Comparison of ENCODE assay signal across 8 cellular contexts in genomic region chr19:38395381-38396127, GRCh38. TPM values are rescaled to one million over a fixed set of nuclear protein-coding genes. Genes with fewer than 3 reads are reported as not detected.
A peak's percentile ranks its signal among the peaks of the same experiment; 100 is the strongest.
DNase-seq lines count a peak whose midpoint lies in the region; ATAC-seq and TF ChIP-seq lines count a peak whose summit lies in the region.
"Had no signal": no experiment of that assay in that cellular context is flagged by ENCODE, and none has a peak within 500 bp of the region (broad histone marks: within the 10 kb centered on the region; RNA-seq: fewer than 3 reads in every experiment).

No MANE protein-coding gene starts in this region.

- H4K91ac ChIP-seq in trophoblast cell (ENCODE audit: low read depth, low read length) = no peak overlapping the region

- H3K79me2 ChIP-seq in trophoblast cell (ENCODE audit: control insufficient read depth, insufficient read depth, low read length, poor library complexity) = no peaks in the 10 kb centered on the region
- H3K79me2 ChIP-seq in SK-N-SH (ENCODE audit: insufficient read depth) = peaks cover 17% of the 10 kb centered on the region; the same call in 1 of the 2 replicates

- H3K9me3 ChIP-seq in suprapubic skin = no peaks in the 10 kb centered on the region
- H3K9me3 ChIP-seq in trophoblast cell (ENCODE audit: insufficient read depth, low read depth, low read length) = peaks cover 4% of the 10 kb centered on the region
- H3K9me3 ChIP-seq in SK-N-SH = no peaks in the 10 kb centered on the region

- H3K79me1 ChIP-seq in trophoblast cell (ENCODE audit: low read length) = no peaks in the 10 kb centered on the region

- H3K9ac ChIP-seq in trophoblast cell (ENCODE audit: low read length) (no peak overlapping the region), SK-N-SH (no peak overlapping the region)

- H3K4me1 ChIP-seq in suprapubic skin = peaks cover 22% of the 10 kb centered on the region
- H3K4me1 ChIP-seq in trophoblast cell (ENCODE audit: control insufficient read depth in 1 of 2, insufficient read depth in 2 of 2, low read length in 2 of 2) = peaks cover 1 to 5% of the 10 kb centered on the region in 2 experiments
- peaks cover 0 to 6% of the 10 kb centered on the region in 2 experiments; a peak in 2 of 4 replicates for H3K4me1 ChIP-seq in SK-N-SH (ENCODE audit: control insufficient read depth in 1 of 2, insufficient read depth in 2 of 2, low read depth in 1 of 2, low read length in 1 of 2)

- H4K12ac ChIP-seq in trophoblast cell (ENCODE audit: low read depth, low read length) = no peak overlapping the region

- CTCF ChIA-PET in T-cell (lab: Charles Lee) = no interaction called here
- CTCF ChIA-PET in SK-N-SH (lab: Yijun Ruan, JAX) = interaction anchor here (2.9 kb wide), 1 partner anchor 7 kb away, joined by 13 read pairs; the partner anchor contains the start of gene FAM98C

- TF ChIP-seq CTCF in suprapubic skin (IDR thresholded peaks at IDR 0.05) (no peak), SK-N-SH (IDR thresholded peaks at IDR 0.05) (no peak)

- H3K23ac ChIP-seq in trophoblast cell (ENCODE audit: low read length) = no peak overlapping the region

- no peaks in the 10 kb centered on the region for H3K9me2 ChIP-seq in SK-N-SH

- H3K4me3 ChIP-seq in suprapubic skin (peak overlapping the region; percentile 51), trophoblast cell (ENCODE audit: low read depth, low read length) (no peak overlapping the region), SK-N-SH (ENCODE audit: low read depth in 2 of 2, low read length in 1 of 2) (no peak overlapping the region)
- H3K4me3 ChIP-seq: SK-N-MC had no signal

- H3F3A ChIP-seq in SK-N-SH (replicated peaks; ENCODE audit: insufficient read depth) = peaks cover 3% of the 10 kb centered on the region

- no peak for TF ChIP-seq EP300 in suprapubic skin (IDR thresholded peaks at IDR 0.05)
- TF ChIP-seq EP300 in SK-N-SH (IDR thresholded peaks at IDR 0.05; ENCODE audit: borderline replicate concordance in 1 of 2, low read depth in 1 of 2, low read length in 1 of 2) = no peak

- TF ChIP-seq POLR2A in suprapubic skin (IDR thresholded peaks at IDR 0.05) = no peak

- H3K27me3 ChIP-seq in suprapubic skin (peaks cover 44% of the 10 kb centered on the region), trophoblast cell (ENCODE audit: insufficient read depth, low read length) (no peaks in the 10 kb centered on the region), SK-N-SH (ENCODE audit: insufficient read depth) (no peaks in the 10 kb centered on the region)

- 27% methylated on average over 4 of the region's 88 CpGs for WGBS in suprapubic skin
- WGBS in trophoblast cell (ENCODE audit: extremely low coverage, insufficient coverage, insufficient read length) = no CpG with 5 or more reads among the region's 88 CpGs
- 96% methylated on average over 74 of the region's 88 CpGs for WGBS in SK-N-SH (ENCODE audit: low lambda C conversion rate)

- H2AFZ ChIP-seq in trophoblast cell (ENCODE audit: insufficient read depth, low read length, poor library complexity) = no peak overlapping the region
- no peak overlapping the region for H2AFZ ChIP-seq in SK-N-SH (ENCODE audit: low read depth)

- H3K9me3 Mint-ChIP-seq in T-cell = no peaks in the 10 kb centered on the region
- H3K9me3 Mint-ChIP-seq in activated T-helper 1 cell treated with anti-CD3 and anti-CD28 coated beads, Interleukin-12 subunit alpha, Interleukin-12 subunit beta, Interleukin-2, Interleukin-4 antibody, amounts not matched to agents 30 ng/mL and 10 ng/mL and 1 ng/mL, durations not matched to agents 14 hours and 24 hours and 36 hours = no peaks in the 10 kb centered on the region

- H3K18ac ChIP-seq in trophoblast cell (ENCODE audit: low read length) = no peak overlapping the region

- H3K27ac ChIP-seq in suprapubic skin (peak overlapping the region; percentile 65), trophoblast cell (ENCODE audit: low read depth, low read length) (no peak overlapping the region), SK-N-SH (ENCODE audit: low read depth in 2 of 2, low read length in 1 of 2) (no peak overlapping the region)
- H3K27ac ChIP-seq: SK-N-MC had no signal

- DNase-seq in T-cell = peak in 19 of 34 experiments; percentile 13 to 53 (median 35)
- peak; percentile 39 for DNase-seq in activated T-helper 1 cell treated with anti-CD3 and anti-CD28 coated beads, Interleukin-12 subunit alpha, Interleukin-12 subunit beta, Interleukin-2, Interleukin-4 antibody, amounts not matched to agents 30 ng/mL and 10 ng/mL and 1 ng/mL, durations not matched to agents 14 hours and 24 hours and 36 hours (ENCODE audit: low spot score)
- no peak for DNase-seq in left colon
- DNase-seq in suprapubic skin (ENCODE audit: low spot score in 2 of 2) = no peak
- no peak for DNase-seq in trophoblast cell
- DNase-seq in NCI-H2081 (lab: John Stamatoyannopoulos, UW) = no peak
- no peak for DNase-seq in SK-N-SH

- H2BK120ac ChIP-seq in trophoblast cell (ENCODE audit: insufficient read depth, low read length, poor library complexity) = no peak overlapping the region

- H3K4me3 Mint-ChIP-seq in T-cell = peak overlapping the region; percentile 65 to 73 (median 70)
- peak overlapping the region; percentile 83 for H3K4me3 Mint-ChIP-seq in activated T-helper 1 cell treated with anti-CD3 and anti-CD28 coated beads, Interleukin-12 subunit alpha, Interleukin-12 subunit beta, Interleukin-2, Interleukin-4 antibody, amounts not matched to agents 30 ng/mL and 10 ng/mL and 1 ng/mL, durations not matched to agents 14 hours and 24 hours and 36 hours

- H4K8ac ChIP-seq in trophoblast cell (ENCODE audit: low read depth, low read length) = no peak overlapping the region

- ATAC-seq in T-cell (replicated peaks in 1 of 4) (peak; percentile 79 to 92 (median 90)), left colon (peak; percentile 49)

- H2AK5ac ChIP-seq in trophoblast cell (ENCODE audit: low read length) = no peak overlapping the region

- peaks cover 0 to 4% of the 10 kb centered on the region in 2 donors for H3K27me3 Mint-ChIP-seq in T-cell
- peaks cover 15% of the 10 kb centered on the region for H3K27me3 Mint-ChIP-seq in activated T-helper 1 cell treated with anti-CD3 and anti-CD28 coated beads, Interleukin-12 subunit alpha, Interleukin-12 subunit beta, Interleukin-2, Interleukin-4 antibody, amounts not matched to agents 30 ng/mL and 10 ng/mL and 1 ng/mL, durations not matched to agents 14 hours and 24 hours and 36 hours (ENCODE audit: insufficient read depth)

- H3K4me1 Mint-ChIP-seq in T-cell = peaks cover 21 to 31% (median 22%) of the 10 kb centered on the region in 3 donors
- H3K4me1 Mint-ChIP-seq in activated T-helper 1 cell treated with anti-CD3 and anti-CD28 coated beads, Interleukin-12 subunit alpha, Interleukin-12 subunit beta, Interleukin-2, Interleukin-4 antibody, amounts not matched to agents 30 ng/mL and 10 ng/mL and 1 ng/mL, durations not matched to agents 14 hours and 24 hours and 36 hours (ENCODE audit: low read depth) = peaks cover 29% of the 10 kb centered on the region

- intact Hi-C loops in activated T-helper 1 cell treated with anti-CD3 and anti-CD28 coated beads, Interleukin-12 subunit alpha, Interleukin-12 subunit beta, Interleukin-2, Interleukin-4 antibody, amounts not matched to agents 30 ng/mL and 10 ng/mL and 1 ng/mL, durations not matched to agents 14 hours and 24 hours and 36 hours (cut with micrococcal nuclease) = loop anchor here (1.0 kb wide), 2 partner anchors 8 to 224 kb away; partner anchors contain the start of gene EIF3K
- intact Hi-C loops in left colon (cut with DNase I, micrococcal nuclease) = loop anchor here in 1 of 2 donors (10.0 kb wide), 1 partner anchor 529 kb away; no protein-coding TSS in a partner anchor

- H2BK5ac ChIP-seq in trophoblast cell (ENCODE audit: low read depth, low read length, poor library complexity) = no peak overlapping the region

- no peaks in the 10 kb centered on the region for H3K36me3 Mint-ChIP-seq in T-cell
- H3K36me3 Mint-ChIP-seq in activated T-helper 1 cell treated with anti-CD3 and anti-CD28 coated beads, Interleukin-12 subunit alpha, Interleukin-12 subunit beta, Interleukin-2, Interleukin-4 antibody, amounts not matched to agents 30 ng/mL and 10 ng/mL and 1 ng/mL, durations not matched to agents 14 hours and 24 hours and 36 hours (ENCODE audit: low read depth) = peaks cover 3% of the 10 kb centered on the region

- H3K4me2 ChIP-seq in trophoblast cell (ENCODE audit: low read length) (no peak overlapping the region), SK-N-SH (no peak overlapping the region)

- POLR2A ChIA-PET in T-cell (lab: Charles Lee) (no interaction called here), SK-N-SH (lab: Yijun Ruan, JAX) (no interaction called here)

- H3K4ac ChIP-seq in trophoblast cell (ENCODE audit: low read depth, low read length) = no peak overlapping the region

- no peak overlapping the region for H2BK12ac ChIP-seq in trophoblast cell (ENCODE audit: low read length)

- H3K36me3 ChIP-seq in suprapubic skin (no peaks in the 10 kb centered on the region), trophoblast cell (ENCODE audit: control insufficient read depth in 1 of 2, insufficient read depth in 2 of 2, low read length in 2 of 2) (no peaks in the 10 kb centered on the region), SK-N-SH (replicated peaks in 1 of 2; ENCODE audit: control insufficient read depth in 1 of 2, insufficient read depth in 2 of 2, low read length in 1 of 2) (peaks cover 22 to 35% of the 10 kb centered on the region in 2 experiments)

- H4K20me1 ChIP-seq in SK-N-SH (ENCODE audit: insufficient read depth) = no peaks in the 10 kb centered on the region

- peak overlapping the region in 1 of 2 donors; percentile 11 for H3K27ac Mint-ChIP-seq in T-cell
- H3K27ac Mint-ChIP-seq in activated T-helper 1 cell treated with anti-CD3 and anti-CD28 coated beads, Interleukin-12 subunit alpha, Interleukin-12 subunit beta, Interleukin-2, Interleukin-4 antibody, amounts not matched to agents 30 ng/mL and 10 ng/mL and 1 ng/mL, durations not matched to agents 14 hours and 24 hours and 36 hours = peak overlapping the region; percentile 83

- H3K14ac ChIP-seq in trophoblast cell (ENCODE audit: low read length) = no peak overlapping the region

- TF ChIP-seq RAD21 in SK-N-SH (IDR thresholded peaks at IDR 0.05; ENCODE audit: low read length) = no peak

RNA-seq across cellular contexts. Expression of gene SPRED3, which starts 7.1 kb away (rescaled TPM):
- total RNA-seq in T-cell (1 to 10 TPM in 4 of 5 donors, under 1 TPM in 1; 0.93 to 2.9 (median 2.1) TPM), left colon (1 to 10 TPM in 1 of 2 donors, under 1 TPM in 1; 0.28 to 1.6 TPM), suprapubic skin (1 to 10 TPM in 2 of 4 donors, under 1 TPM in 2; 0.44 to 3.5 (median 1.2) TPM)
- total RNA-seq in activated T-helper 1 cell treated with anti-CD3 and anti-CD28 coated beads, Interleukin-12 subunit alpha, Interleukin-12 subunit beta, Interleukin-2, Interleukin-4 antibody, amounts not matched to agents 30 ng/mL and 10 ng/mL and 1 ng/mL, durations not matched to agents 14 hours and 24 hours and 36 hours = 2.2 and 2.6 TPM in 2 replicates
- 2.3 and 2.5 TPM in 2 replicates for polyA plus RNA-seq in trophoblast cell (2013)
- polyA plus RNA-seq in SK-N-SH (2012; rRNA removed) = 10.5 and 11.1 TPM in 2 replicates
- 4.3 and 5.6 TPM in 2 replicates for polyA plus RNA-seq in SK-N-SH (2012; cell fraction: cytosol; rRNA removed)
- 50.6 and 58.3 TPM in 2 replicates for polyA plus RNA-seq in SK-N-SH (2012; cell fraction: nucleus; rRNA removed)

RNA-seq across cellular contexts. Expression of gene FAM98C, which starts 7.3 kb away (rescaled TPM):
- 10 to 100 TPM; 31.9 to 62.1 (median 57.4) TPM for total RNA-seq in T-cell
- 26.6 and 27.5 TPM in 2 replicates for total RNA-seq in activated T-helper 1 cell treated with anti-CD3 and anti-CD28 coated beads, Interleukin-12 subunit alpha, Interleukin-12 subunit beta, Interleukin-2, Interleukin-4 antibody, amounts not matched to agents 30 ng/mL and 10 ng/mL and 1 ng/mL, durations not matched to agents 14 hours and 24 hours and 36 hours
- total RNA-seq in left colon = 10 to 100 TPM; 33.2 to 37.4 TPM
- total RNA-seq in suprapubic skin = 10 to 100 TPM; 32.6 to 45.6 (median 36.7) TPM
- 3.6 and 4.1 TPM in 2 replicates for polyA plus RNA-seq in trophoblast cell (2013)
- polyA plus RNA-seq in SK-N-SH (2012; rRNA removed) = 24.9 and 26.7 TPM in 2 replicates
- polyA plus RNA-seq in SK-N-SH (2012; cell fraction: cytosol; rRNA removed) = 10.6 and 16.0 TPM in 2 replicates
- 64.7 and 94.3 TPM in 2 replicates for polyA plus RNA-seq in SK-N-SH (2012; cell fraction: nucleus; rRNA removed)

RNA-seq across cellular contexts. Expression of gene GGN, which starts 7.7 kb away (rescaled TPM):
- total RNA-seq in T-cell = under 1 TPM in 4 of 5 donors, not detected in 1; 0.18 to 0.60 (median 0.31) TPM
- 0.17 and 0.39 TPM in 2 replicates for total RNA-seq in activated T-helper 1 cell treated with anti-CD3 and anti-CD28 coated beads, Interleukin-12 subunit alpha, Interleukin-12 subunit beta, Interleukin-2, Interleukin-4 antibody, amounts not matched to agents 30 ng/mL and 10 ng/mL and 1 ng/mL, durations not matched to agents 14 hours and 24 hours and 36 hours
- total RNA-seq in left colon = under 1 TPM in 1 of 2 donors, not detected in 1; 0.37 TPM
- total RNA-seq in suprapubic skin = under 1 TPM in 3 of 4 donors, not detected in 1; 0.26 to 0.68 (median 0.60) TPM
- 0.21 and 0.31 TPM in 2 replicates for polyA plus RNA-seq in trophoblast cell (2013)
- 0.48 and 0.52 TPM in 2 replicates for polyA plus RNA-seq in SK-N-SH (2012; rRNA removed)
- polyA plus RNA-seq in SK-N-SH (2012; cell fraction: cytosol; rRNA removed) = 0.37 and 0.63 TPM in 2 replicates
- 2.0 and 4.0 TPM in 2 replicates for polyA plus RNA-seq in SK-N-SH (2012; cell fraction: nucleus; rRNA removed)

RNA-seq across cellular contexts. Expression of gene PSMD8, which starts 21.2 kb away (rescaled TPM):
- total RNA-seq in T-cell (10 to 100 TPM; 76.4 to 95.2 (median 85.8) TPM), left colon (100 to 1,000 TPM; 129 to 136 TPM), suprapubic skin (100 to 1,000 TPM; 190 to 303 (median 296) TPM)
- 292 and 298 TPM in 2 replicates for total RNA-seq in activated T-helper 1 cell treated with anti-CD3 and anti-CD28 coated beads, Interleukin-12 subunit alpha, Interleukin-12 subunit beta, Interleukin-2, Interleukin-4 antibody, amounts not matched to agents 30 ng/mL and 10 ng/mL and 1 ng/mL, durations not matched to agents 14 hours and 24 hours and 36 hours
- polyA plus RNA-seq in trophoblast cell (2013) = 201 and 203 TPM in 2 replicates
- polyA plus RNA-seq in SK-N-SH (2012; rRNA removed) = 400 and 453 TPM in 2 replicates
- 207 and 336 TPM in 2 replicates for polyA plus RNA-seq in SK-N-SH (2012; cell fraction: cytosol; rRNA removed)
- polyA plus RNA-seq in SK-N-SH (2012; cell fraction: nucleus; rRNA removed) = 110 and 206 TPM in 2 replicates

RNA-seq across cellular contexts. Expression of gene RASGRP4, which starts 30.5 kb away (rescaled TPM):
- under 1 TPM; 0.09 to 0.70 (median 0.26) TPM for total RNA-seq in T-cell
- total RNA-seq in activated T-helper 1 cell treated with anti-CD3 and anti-CD28 coated beads, Interleukin-12 subunit alpha, Interleukin-12 subunit beta, Interleukin-2, Interleukin-4 antibody, amounts not matched to agents 30 ng/mL and 10 ng/mL and 1 ng/mL, durations not matched to agents 14 hours and 24 hours and 36 hours = 1.5 and 1.8 TPM in 2 replicates
- total RNA-seq in left colon = 1 to 10 TPM in 1 of 2 donors, under 1 TPM in 1; 0.49 to 1.8 TPM
- 1 to 10 TPM in 3 of 4 donors, under 1 TPM in 1; 0.91 to 2.3 (median 1.6) TPM for total RNA-seq in suprapubic skin
- 0.03 TPM in 1 of 2 replicates, not detected in the other for polyA plus RNA-seq in trophoblast cell (2013)
- not detected in 2 replicates for polyA plus RNA-seq in SK-N-SH (2012; rRNA removed)
- not detected in 2 replicates for polyA plus RNA-seq in SK-N-SH (2012; cell fraction: cytosol; rRNA removed)
- not detected in 2 replicates for polyA plus RNA-seq in SK-N-SH (2012; cell fraction: nucleus; rRNA removed)

Comparison
In these comparisons a context has a peak if more than half of its experiments do, and no peak if none do; other contexts are left out.
1. DNase-seq: peak in T-cell (19 of 34) and activated T-helper 1 cell treated with anti-CD3 and anti-CD28 coated beads, Interleukin-12 subunit alpha, Interleukin-12 subunit beta, Interleukin-2, Interleukin-4 antibody, amounts not matched to agents 30 ng/mL and 10 ng/mL and 1 ng/mL, durations not matched to agents 14 hours and 24 hours and 36 hours (single experiment); none in left colon (0 of 2), suprapubic skin (0 of 2), trophoblast cell (0 of 2), NCI-H2081 (0 of 2) and SK-N-SH (single experiment).